Comparison of ENCODE assay signal across 15 cellular contexts in genomic region chr19:45959517-45960025, GRCh38. TPM values are rescaled to one million over a fixed set of nuclear protein-coding genes. Genes with fewer than 3 reads are reported as not detected.
"Had no signal": no experiment of that assay in that cellular context is flagged by ENCODE, and none has a peak within 500 bp of the region (broad histone marks: within the 10 kb centered on the region; RNA-seq: fewer than 3 reads in every experiment).

No MANE protein-coding gene starts in this region.

- H3K27me3 ChIP-seq: right lobe of liver had no signal

- H3K4me1 ChIP-seq: right lobe of liver had no signal

- H3K36me3 Mint-ChIP-seq: mesothelial cell of epicardium; stimulated activated memory B cell treated with anti-CD40 and anti-IgM and Interleukin-4, amounts not matched to agents 10 μg/mL and 1 μg/mL and 100 μg/mL, for 72 hours had no signal

- H3K9me3 Mint-ChIP-seq: activated naive CD4-positive, alpha-beta T cell treated with anti-CD3 and anti-CD28 coated beads for 36 hours; dendritic cell treated with granulocyte-macrophage colony-stimulating factor and Interleukin-4, amounts not matched to agents 40 ng/mL and 50 ng/mL, for 4 days; mesothelial cell of epicardium had no signal

- H3K4me3 Mint-ChIP-seq: activated CD8-positive, alpha-beta T cell treated with anti-CD3 and anti-CD28 coated beads, Interleukin-2, amount 10 ng/mL, durations not matched to agents 7 days and 5 days; activated naive CD4-positive, alpha-beta T cell treated with anti-CD3 and anti-CD28 coated beads for 36 hours; dendritic cell treated with granulocyte-macrophage colony-stimulating factor and Interleukin-4, amounts not matched to agents 40 ng/mL and 50 ng/mL, for 4 days; mesothelial cell of epicardium; stimulated activated memory B cell treated with anti-CD40 and anti-IgM and Interleukin-4, amounts not matched to agents 10 μg/mL and 1 μg/mL and 100 μg/mL, for 72 hours had no signal

- H3K27ac ChIP-seq: right lobe of liver, VCaP had no signal

- ATAC-seq: activated CD8-positive, alpha-beta T cell treated with anti-CD3 and anti-CD28 coated beads, Interleukin-2, amount 10 ng/mL, durations not matched to agents 7 days and 5 days; stimulated activated memory B cell treated with anti-CD40 and anti-IgM and Interleukin-4, amounts not matched to agents 10 μg/mL and 1 μg/mL and 100 μg/mL, for 72 hours had no signal

- H3K4me3 ChIP-seq: esophagus muscularis mucosa, right lobe of liver had no signal

- H3K9me3 ChIP-seq: esophagus muscularis mucosa, right lobe of liver had no signal

- H3K27ac Mint-ChIP-seq: activated CD8-positive, alpha-beta T cell treated with anti-CD3 and anti-CD28 coated beads, Interleukin-2, amount 10 ng/mL, durations not matched to agents 7 days and 5 days; activated naive CD4-positive, alpha-beta T cell treated with anti-CD3 and anti-CD28 coated beads for 36 hours; dendritic cell treated with granulocyte-macrophage colony-stimulating factor and Interleukin-4, amounts not matched to agents 40 ng/mL and 50 ng/mL, for 4 days; mesothelial cell of epicardium; stimulated activated memory B cell treated with anti-CD40 and anti-IgM and Interleukin-4, amounts not matched to agents 10 μg/mL and 1 μg/mL and 100 μg/mL, for 72 hours had no signal

- H3K36me3 ChIP-seq: right lobe of liver had no signal

- DNase-seq: activated CD4-positive, alpha-beta T cell treated with anti-CD3 and anti-CD28 coated beads for 4 hours; activated CD8-positive, alpha-beta T cell treated with anti-CD3 and anti-CD28 coated beads, Interleukin-2, amount 10 ng/mL, durations not matched to agents 7 days and 5 days; activated naive CD4-positive, alpha-beta T cell treated with anti-CD3 and anti-CD28 coated beads for 36 hours; right lobe of liver; T1000 had no signal

RNA-seq across cellular contexts. Expression of gene NOVA2, which starts 14.1 kb away (rescaled TPM):
- total RNA-seq: activated CD8-positive, alpha-beta T cell treated with anti-CD3 and anti-CD28 coated beads, Interleukin-2, amount 10 ng/mL, durations not matched to agents 7 days and 5 days; activated naive CD4-positive, alpha-beta T cell treated with anti-CD3 and anti-CD28 coated beads for 36 hours; fibroblast of villous mesenchyme; myocyte had no signal

RNA-seq across cellular contexts. Expression of gene NANOS2, which starts 45.0 kb away (rescaled TPM):
- total RNA-seq: activated CD8-positive, alpha-beta T cell treated with anti-CD3 and anti-CD28 coated beads, Interleukin-2, amount 10 ng/mL, durations not matched to agents 7 days and 5 days; activated naive CD4-positive, alpha-beta T cell treated with anti-CD3 and anti-CD28 coated beads for 36 hours; esophagus muscularis mucosa; fibroblast of villous mesenchyme; lower leg skin; mesothelial cell of epicardium; myocyte; right lobe of liver; ureter had no signal
- polyA plus RNA-seq: adipose tissue had no signal
